ENCODE assay signal across 16 cellular contexts in genomic region chr4:68576272-68577100, GRCh38. TPM values are rescaled to one million over a fixed set of nuclear protein-coding genes. Genes with fewer than 3 reads are reported as not detected.
DNase-seq lines count a peak whose midpoint lies in the region; ATAC-seq, FAIRE-seq and TF ChIP-seq lines count a peak whose summit lies in the region.
"Had no signal": no experiment of that assay in that cellular context is flagged by ENCODE, and none has a peak within 500 bp of the region (broad histone marks: within the 10 kb centered on the region; RNA-seq: fewer than 3 reads in every experiment).

Gene UGT2B17 (minus strand): TSS chr4:68576322. CDS start chr4:68568484, 7,838 bp downstream.

- peak within 1 kb of the TSS in 2 of 8 donors; percentile 23 to 37 for H3K27ac ChIP-seq in spleen

- TF ChIP-seq POLR2A in spleen (IDR thresholded peaks at IDR 0.05), result no peak

- no peak for FAIRE-seq in frontal cortex (lab: Jason Lieb, UNC)
- FAIRE-seq: astrocyte had no signal

- ATAC-seq in GM19372 (IDR thresholded peaks at IDR 0.05; ENCODE audit: low read depth, unreplicated experiment), result peak; percentile 83
- peak; percentile 93 for ATAC-seq in HG02943 (IDR thresholded peaks at IDR 0.05; ENCODE audit: low read depth, unreplicated experiment)
- ATAC-seq: GM23338; naive thymus-derived CD4-positive, alpha-beta T cell had no signal

- TF ChIP-seq CTCF in GM12864 (IDR thresholded peaks at IDR 0.05; ENCODE audit: low read depth, low read length, missing control alignments), result no peak
- no peak for TF ChIP-seq CTCF in spleen (IDR thresholded peaks at IDR 0.05 in 8 of 11, conservative IDR thresholded peaks at IDR 0.05 in 3 of 11)

- no peaks in the 10 kb centered on the region for H3K27me3 ChIP-seq in spleen (replicated peaks in 1 of 7)

- no peaks in the 10 kb centered on the region for H3K36me3 ChIP-seq in spleen

- H3K4me1 ChIP-seq in spleen, result no peaks in the 10 kb centered on the region

- intact Hi-C loops in posterior cingulate gyrus (cut with DNase I) (no loop called here), spleen (cut with DNase I; ENCODE audit: low total_unique reads) (no loop called here)

- no peaks in the 10 kb centered on the region for H3K9me3 ChIP-seq in spleen

- H3K4me3 ChIP-seq in GM12864 (ENCODE audit: low read depth, low read length) (peak within 1 kb of the TSS; percentile 77), spleen (no peak within 1 kb of the TSS)
- H3K4me3 ChIP-seq: GM23338 had no signal

- DNase-seq in GM12864 (ENCODE audit: low read depth), result peak; percentile 52
- peak; percentile 78 for DNase-seq in MV-4-11 (lab: John Stamatoyannopoulos, UW)
- DNase-seq in posterior cingulate gyrus, result no peak
- DNase-seq in SIG-M5 (lab: John Stamatoyannopoulos, UW), result no peak
- no peak for DNase-seq in spleen
- no peak for DNase-seq in frontal cortex (ENCODE audit: low spot score in 2 of 2)
- DNase-seq: DMS79; KBM-7; naive thymus-derived CD4-positive, alpha-beta T cell; NCI-H524 treated with DMSO at 0.1 percent for 48 hours; stimulated activated naive CD4-positive, alpha-beta T cell had no signal

- WGBS in spleen, 5 donors, result 63 to 70% (median 69%) methylated on average over 7 of the region's 7 CpGs; no CpG with 5 or more reads in 2 of the 5 donors

RNA-seq across cellular contexts. Expression of gene UGT2B17, which starts in this region (rescaled TPM):
- total RNA-seq in spleen (1 to 10 TPM in 2 of 7 donors, under 1 TPM in 4, not detected in 1; 0.27 to 1.9 (median 0.81) TPM), frontal cortex (not detected)
- 1 to 10 TPM in 1 of 3 donors, under 1 TPM in 2; 0.10 to 1.3 (median 0.24) TPM for polyA plus RNA-seq in spleen
- total RNA-seq: astrocyte, epithelial cell of proximal tubule, GM23338 had no signal
- polyA plus RNA-seq: GM23338; naive thymus-derived CD4-positive, alpha-beta T cell had no signal

Comparison
In these comparisons a context has a peak if more than half of its experiments do, and no peak if none do; other contexts are left out.
1. DNase-seq: peak in GM12864 (single experiment) and MV-4-11 (single experiment); none in posterior cingulate gyrus (0 of 10), SIG-M5 (single experiment), spleen (single experiment) and frontal cortex (0 of 2).